ENCODE assay signal across 12 cellular contexts in genomic region chr20:45014671-45015415, GRCh38. TPM values are rescaled to one million over a fixed set of nuclear protein-coding genes. Genes with fewer than 3 reads are reported as not detected.
DNase-seq lines count a peak whose midpoint lies in the region; ATAC-seq, FAIRE-seq and TF ChIP-seq lines count a peak whose summit lies in the region.
"Had no signal": no experiment of that assay in that cellular context is flagged by ENCODE, and none has a peak within 500 bp of the region (broad histone marks: within the 10 kb centered on the region; RNA-seq: fewer than 3 reads in every experiment).

No MANE protein-coding gene starts in this region.

- no peak overlapping the region for H3K4me2 ChIP-seq in HepG2 (ENCODE audit: low read depth, low read length)
- H3K4me2 ChIP-seq: BLaER1 had no signal

- POLR2A ChIA-PET in HepG2 (lab: Yijun Ruan, JAX) = no interaction called here

- H4K20me1 ChIP-seq in HepG2 (ENCODE audit: insufficient read depth, low read length) = no peaks in the 10 kb centered on the region

- TF ChIP-seq EP300 in HepG2 (IDR thresholded peaks at IDR 0.05; ENCODE audit: low read depth in 2 of 2, low read length in 2 of 2) = no peak
- TF ChIP-seq EP300 in HepG2 (CRISPR knock-in tag; IDR thresholded peaks at IDR 0.05; ENCODE audit: borderline replicate concordance) = no peak
- no peak for TF ChIP-seq EP300 in suprapubic skin (IDR thresholded peaks at IDR 0.05)

- H3K9me3 ChIP-seq in HepG2 (ENCODE audit: low read length) (no peaks in the 10 kb centered on the region), right lobe of liver (no peaks in the 10 kb centered on the region), right cardiac atrium (ENCODE audit: control insufficient read depth, low read length) (no peaks in the 10 kb centered on the region), suprapubic skin (no peaks in the 10 kb centered on the region)
- H3K9me3 ChIP-seq: BLaER1 had no signal

- CTCF ChIA-PET in HepG2 (lab: Yijun Ruan, JAX; ENCODE audit: low intra/inter-chr PET ratio, low total read pairs) = no interaction called here

- TF ChIP-seq RAD21 in HepG2 (CRISPR knock-in tag; IDR thresholded peaks at IDR 0.05) = no peak

- H2AFZ ChIP-seq in HepG2 (ENCODE audit: low read length) = no peak overlapping the region

- H3K79me2 ChIP-seq in HepG2 (ENCODE audit: insufficient read depth, low read length) = no peaks in the 10 kb centered on the region

- no peaks in the 10 kb centered on the region for H3K9me3 Mint-ChIP-seq in activated naive CD8-positive, alpha-beta T cell treated with anti-CD3 and anti-CD28 coated beads, Interleukin-2, amount 50 U/mL, for 24 hours

- TF ChIP-seq CTCF in HepG2 (CRISPR knock-in tag; IDR thresholded peaks at IDR 0.05) = no peak
- no peak for TF ChIP-seq CTCF in right lobe of liver (IDR thresholded peaks at IDR 0.05)
- TF ChIP-seq CTCF in suprapubic skin (IDR thresholded peaks at IDR 0.05) = no peak

- H3K36me3 ChIP-seq in HepG2 (replicated peaks in 1 of 2; ENCODE audit: control insufficient read depth in 1 of 2, insufficient read depth in 2 of 2, low read length in 2 of 2) (peaks cover 4 to 43% of the 10 kb centered on the region in 2 experiments; a peak in 4 of 5 replicates), right lobe of liver (no peaks in the 10 kb centered on the region), suprapubic skin (peaks cover 4% of the 10 kb centered on the region)

- 91% methylated on average over 4 of the region's 4 CpGs for WGBS in HepG2 (ENCODE audit: low lambda C conversion rate)
- 64% methylated on average over 3 of the region's 4 CpGs for WGBS in right lobe of liver (ENCODE audit: insufficient coverage, low coverage, low lambda C conversion rate, missing lambda C conversion rate)
- 52% methylated on average over 4 of the region's 4 CpGs for WGBS in right cardiac atrium
- WGBS in suprapubic skin = 32% methylated on average over 4 of the region's 4 CpGs

- H3K4me1 Mint-ChIP-seq in activated naive CD8-positive, alpha-beta T cell treated with anti-CD3 and anti-CD28 coated beads, Interleukin-2, amount 50 U/mL, for 24 hours = peaks cover 67% of the 10 kb centered on the region

- in situ Hi-C loops in HepG2 (cut with HindIII; ENCODE audit: extremely low pct_ligation_motif_present, low pct_unique_long_range_greater_than_20kb) = loop anchor here (10.0 kb wide), 1 partner anchor 280 kb away; no protein-coding TSS in a partner anchor

- no peaks in the 10 kb centered on the region for H3K27me3 ChIP-seq in HepG2 (ENCODE audit: control insufficient read depth in 1 of 2, insufficient read depth in 2 of 2, low read length in 2 of 2)
- H3K27me3 ChIP-seq in right lobe of liver = no peaks in the 10 kb centered on the region
- H3K27me3 ChIP-seq in right cardiac atrium (ENCODE audit: control insufficient read depth, insufficient read depth) = no peaks in the 10 kb centered on the region
- no peaks in the 10 kb centered on the region for H3K27me3 ChIP-seq in suprapubic skin
- H3K27me3 ChIP-seq: BLaER1 had no signal

- H3K27ac Mint-ChIP-seq in activated naive CD8-positive, alpha-beta T cell treated with anti-CD3 and anti-CD28 coated beads, Interleukin-2, amount 50 U/mL, for 24 hours = peak overlapping the region; percentile 89

- intact Hi-C loops in HepG2 (cut with micrococcal nuclease; ENCODE audit: unreplicated experiment) = loop anchor here (5.0 kb wide), 1 partner anchor 97 kb away; no protein-coding TSS in a partner anchor
- intact Hi-C loops in right lobe of liver (cut with DNase I) = no loop called here
- intact Hi-C loops in right cardiac atrium (cut with DNase I) = loop anchor here in 1 of 4 donors (5.0 to 10.0 kb wide), 2 partner anchors 82 to 280 kb away; no protein-coding TSS in a partner anchor

- peaks cover 58% of the 10 kb centered on the region for H3K36me3 Mint-ChIP-seq in activated naive CD8-positive, alpha-beta T cell treated with anti-CD3 and anti-CD28 coated beads, Interleukin-2, amount 50 U/mL, for 24 hours (ENCODE audit: low read depth)

- no peaks in the 10 kb centered on the region for H3K27me3 Mint-ChIP-seq in activated naive CD8-positive, alpha-beta T cell treated with anti-CD3 and anti-CD28 coated beads, Interleukin-2, amount 50 U/mL, for 24 hours

- no peak overlapping the region for H3K4me3 ChIP-seq in HepG2 (replicated peaks in 1 of 3; ENCODE audit: insufficient read depth in 1 of 3, low read depth in 2 of 3, low read length in 3 of 3)
- H3K4me3 ChIP-seq in right lobe of liver = no peak overlapping the region
- no peak overlapping the region for H3K4me3 ChIP-seq in right cardiac atrium (ENCODE audit: low read length)
- no peak overlapping the region for H3K4me3 ChIP-seq in suprapubic skin
- H3K4me3 ChIP-seq: BLaER1 had no signal

- no TSS peak for BruUV-seq in HepG2 (replicated peaks; lab: Mats Ljungman, UMichigan)

- TF ChIP-seq POLR2A in HepG2 (IDR thresholded peaks at IDR 0.05; ENCODE audit: insufficient read depth in 1 of 2, low read depth in 2 of 2, low read length in 2 of 2) (no peak), right lobe of liver (IDR thresholded peaks at IDR 0.05) (no peak), suprapubic skin (IDR thresholded peaks at IDR 0.05) (no peak)

- peak overlapping the region; percentile 4 for H3K27ac ChIP-seq in HepG2 (ENCODE audit: extremely low read length, insufficient read depth, low read length)
- H3K27ac ChIP-seq in right lobe of liver = no peak overlapping the region
- H3K27ac ChIP-seq in right cardiac atrium (ENCODE audit: low read length) = peak overlapping the region; percentile 81
- H3K27ac ChIP-seq in suprapubic skin = peak overlapping the region; percentile 66
- H3K27ac ChIP-seq: BLaER1 had no signal

- H3K4me3 Mint-ChIP-seq in activated naive CD8-positive, alpha-beta T cell treated with anti-CD3 and anti-CD28 coated beads, Interleukin-2, amount 50 U/mL, for 24 hours = peak overlapping the region; percentile 48

- no peak for DNase-seq in HepG2 (ENCODE audit: low spot score)
- DNase-seq in right lobe of liver = no peak
- no peak for DNase-seq in activated naive CD8-positive, alpha-beta T cell treated with anti-CD3 and anti-CD28 coated beads, Interleukin-2, amount 50 U/mL, for 24 hours
- no peak for DNase-seq in right cardiac atrium
- no peak for DNase-seq in suprapubic skin (ENCODE audit: low spot score in 2 of 2)
- no peak for DNase-seq in NCI-H82 (lab: John Stamatoyannopoulos, UW)
- DNase-seq: activated effector memory CD4-positive, alpha-beta T cell treated with anti-CD3 and anti-CD28 coated beads, Interleukin-2, amount 50 U/mL, for 16 hours; GOT3 had no signal

- ATAC-seq in HepG2 = no peak
- ATAC-seq in right lobe of liver = no peak
- peak; percentile 73 for ATAC-seq in activated naive CD8-positive, alpha-beta T cell treated with anti-CD3 and anti-CD28 coated beads, Interleukin-2, amount 50 U/mL, for 24 hours
- peak; percentile 70 to 85 for ATAC-seq in right cardiac atrium
- ATAC-seq in GM21825 (IDR thresholded peaks at IDR 0.05; ENCODE audit: unreplicated experiment) = no peak
- ATAC-seq in HG02759 (IDR thresholded peaks at IDR 0.05; ENCODE audit: unreplicated experiment) = no peak
- ATAC-seq: esophagus mucosa had no signal

- FAIRE-seq in HepG2 (lab: Jason Lieb, UNC) = no peak

- H3K4me1 ChIP-seq in HepG2 (ENCODE audit: insufficient read depth, low read length) (peaks cover 9% of the 10 kb centered on the region; the same call in 1 of the 2 replicates), right lobe of liver (peaks cover 0 to 5% (median 0%) of the 10 kb centered on the region in 4 donors), right cardiac atrium (ENCODE audit: control insufficient read depth, insufficient read depth, low read length) (no peaks in the 10 kb centered on the region), suprapubic skin (peaks cover 70% of the 10 kb centered on the region)

- H3K9ac ChIP-seq in HepG2 (ENCODE audit: insufficient read depth, low read depth, low read length) = no peak overlapping the region
- H3K9ac ChIP-seq: BLaER1 had no signal

RNA-seq across cellular contexts. Expression of gene STK4, which starts 48.5 kb away (rescaled TPM):
- total RNA-seq in HepG2 (2016; rRNA removed; fragmentation: Illumina TruSeq; extraction: Trizol) (38.3 and 61.4 TPM in 2 replicates), right lobe of liver (10 to 100 TPM in 5 of 6 experiments, 1 to 10 TPM in 1; 9.7 to 17.5 (median 13.4) TPM), right cardiac atrium (10 to 100 TPM; 13.8 to 14.4 (median 14.1) TPM), suprapubic skin (10 to 100 TPM; 25.4 to 63.9 (median 33.5) TPM)
- 7.6 and 8.4 TPM in 2 replicates for total RNA-seq in HepG2 (2016; cell fraction: cytosol; rRNA removed; fragmentation: Illumina TruSeq; extraction: Trizol; ENCODE audit: low read depth)
- total RNA-seq in HepG2 (2016; cell fraction: insoluble cytoplasmic fraction; rRNA removed; fragmentation: Illumina TruSeq; extraction: Trizol) = 38.6 and 51.4 TPM in 2 replicates
- 17.0 and 19.2 TPM in 2 replicates for total RNA-seq in HepG2 (2016; cell fraction: membrane; rRNA removed; fragmentation: Illumina TruSeq; extraction: Trizol)
- total RNA-seq in HepG2 (2016; cell fraction: nucleus; rRNA removed; fragmentation: Illumina TruSeq; extraction: Trizol) = 46.5 and 48.3 TPM in 2 replicates
- polyA plus RNA-seq in HepG2 (2011; rRNA removed) (21.2 and 25.6 TPM in 2 replicates), right cardiac atrium (4.6 TPM)
- polyA plus RNA-seq in HepG2 (2011; cell fraction: cytosol; rRNA removed) = 11.6 and 16.8 TPM in 2 replicates
- polyA plus RNA-seq in HepG2 (2011; cell fraction: nucleus; rRNA removed) = 14.7 and 18.6 TPM in 2 replicates
- polyA plus RNA-seq in HepG2 (2012) = 16.8 and 20.4 TPM in 2 replicates
- 1.2 TPM in 2 replicates for polyA plus RNA-seq in HepG2 (2016; cell fraction: cytosol; fragmentation: Illumina TruSeq; extraction: Trizol; ENCODE audit: low read depth)
- 34.7 and 38.5 TPM in 2 replicates for polyA plus RNA-seq in HepG2 (2016; cell fraction: insoluble cytoplasmic fraction; fragmentation: Illumina TruSeq; extraction: Trizol; ENCODE audit: low read depth)
- 4.8 and 5.6 TPM in 2 replicates for polyA plus RNA-seq in HepG2 (2016; cell fraction: membrane; fragmentation: Illumina TruSeq; extraction: Trizol; ENCODE audit: low read depth)
- polyA plus RNA-seq in HepG2 (2016; cell fraction: nucleus; fragmentation: Illumina TruSeq; extraction: Trizol; ENCODE audit: insufficient read depth, low read depth) = 40.8 and 44.8 TPM in 2 replicates
- polyA minus RNA-seq in HepG2 (2011; rRNA and poly(A)+ RNA removed; ENCODE audit: low replicate concordance) = 23.3 and 33.6 TPM in 2 replicates
- polyA minus RNA-seq in HepG2 (2011; cell fraction: cytosol; rRNA and poly(A)+ RNA removed) = 18.8 and 20.9 TPM in 2 replicates
- polyA minus RNA-seq in HepG2 (2011; cell fraction: nucleus; rRNA and poly(A)+ RNA removed) = 67.3 and 85.4 TPM in 2 replicates

RNA-seq across cellular contexts. Expression of gene TOMM34, which starts 54.6 kb away (rescaled TPM):
- total RNA-seq in HepG2 (2016; rRNA removed; fragmentation: Illumina TruSeq; extraction: Trizol) = 52.0 and 73.0 TPM in 2 replicates
- total RNA-seq in HepG2 (2016; cell fraction: cytosol; rRNA removed; fragmentation: Illumina TruSeq; extraction: Trizol; ENCODE audit: low read depth) = 6.2 and 6.4 TPM in 2 replicates
- 52.3 and 72.3 TPM in 2 replicates for total RNA-seq in HepG2 (2016; cell fraction: insoluble cytoplasmic fraction; rRNA removed; fragmentation: Illumina TruSeq; extraction: Trizol)
- 18.0 and 21.0 TPM in 2 replicates for total RNA-seq in HepG2 (2016; cell fraction: membrane; rRNA removed; fragmentation: Illumina TruSeq; extraction: Trizol)
- total RNA-seq in HepG2 (2016; cell fraction: nucleus; rRNA removed; fragmentation: Illumina TruSeq; extraction: Trizol) = 24.9 and 25.7 TPM in 2 replicates
- 36.2 and 38.3 TPM in 2 replicates for polyA plus RNA-seq in HepG2 (2011; rRNA removed)
- 38.3 and 39.9 TPM in 2 replicates for polyA plus RNA-seq in HepG2 (2011; cell fraction: cytosol; rRNA removed)
- polyA plus RNA-seq in HepG2 (2011; cell fraction: nucleus; rRNA removed) = 20.9 and 23.3 TPM in 2 replicates
- 41.6 and 42.7 TPM in 2 replicates for polyA plus RNA-seq in HepG2 (2012)
- polyA plus RNA-seq in HepG2 (2016; cell fraction: cytosol; fragmentation: Illumina TruSeq; extraction: Trizol; ENCODE audit: low read depth) = 7.7 and 7.8 TPM in 2 replicates
- 102 TPM in 2 replicates for polyA plus RNA-seq in HepG2 (2016; cell fraction: insoluble cytoplasmic fraction; fragmentation: Illumina TruSeq; extraction: Trizol; ENCODE audit: low read depth)
- 17.3 and 19.1 TPM in 2 replicates for polyA plus RNA-seq in HepG2 (2016; cell fraction: membrane; fragmentation: Illumina TruSeq; extraction: Trizol; ENCODE audit: low read depth)
- 45.6 and 46.6 TPM in 2 replicates for polyA plus RNA-seq in HepG2 (2016; cell fraction: nucleus; fragmentation: Illumina TruSeq; extraction: Trizol; ENCODE audit: insufficient read depth, low read depth)
- 23.9 and 48.7 TPM in 2 replicates for polyA minus RNA-seq in HepG2 (2011; rRNA and poly(A)+ RNA removed; ENCODE audit: low replicate concordance)
- 11.6 and 12.1 TPM in 2 replicates for polyA minus RNA-seq in HepG2 (2011; cell fraction: cytosol; rRNA and poly(A)+ RNA removed)
- 6.8 and 9.1 TPM in 2 replicates for polyA minus RNA-seq in HepG2 (2011; cell fraction: nucleus; rRNA and poly(A)+ RNA removed)
- total RNA-seq in right lobe of liver = 10 to 100 TPM in 3 of 6 experiments, 1 to 10 TPM in 3; 6.7 to 17.7 (median 10.0) TPM
- total RNA-seq in right cardiac atrium = 10 to 100 TPM; 12.1 to 16.8 (median 13.7) TPM
- polyA plus RNA-seq in right cardiac atrium = 11.1 TPM
- 10 to 100 TPM; 14.4 to 17.3 (median 15.6) TPM for total RNA-seq in suprapubic skin

Comparison
In these comparisons a context has a peak if more than half of its experiments do, and no peak if none do; other contexts are left out.
1. H3K27ac ChIP-seq: peak in HepG2 (single experiment), right cardiac atrium (single experiment) and suprapubic skin (single experiment); none in right lobe of liver (0 of 3).
2. ATAC-seq: peak in activated naive CD8-positive, alpha-beta T cell treated with anti-CD3 and anti-CD28 coated beads, Interleukin-2, amount 50 U/mL, for 24 hours (single experiment) and right cardiac atrium (2 of 2); none in HepG2 (single experiment), right lobe of liver (0 of 4), GM21825 (single experiment) and HG02759 (single experiment).